1 cellular context compared by ENCODE assay signal in genomic region chr15:78873796-78874761, GRCh38.
TF ChIP-seq lines count a peak whose summit lies in the region.

No MANE protein-coding gene starts in this region.

TF ChIP-seq in HepG2, 621 proteins besides CTCF, POLR2A, EP300 and RAD21 (continued from another document):
- peak; percentile 83; the same call in 1 of the 2 replicates for TF ChIP-seq GZF1 (CRISPR knock-in tag; IDR thresholded peaks at IDR 0.05)
- no peak for TF ChIP-seq MXI1 (IDR thresholded peaks at IDR 0.05; ENCODE audit: borderline replicate concordance, low read depth, low read length)
- TF ChIP-seq CENPT (CRISPR knock-in tag; IDR thresholded peaks at IDR 0.05; ENCODE audit: low read depth), result no peak
- TF ChIP-seq ZNF431 (CRISPR knock-in tag; IDR thresholded peaks at IDR 0.05; ENCODE audit: borderline replicate concordance, low read depth), result 0 out of 2 replicates have a peak, but pooled peaks have one; percentile 5
- no peak for TF ChIP-seq TCF12 (IDR thresholded peaks at IDR 0.05)
- no peak for TF ChIP-seq TCF12 (CRISPR knock-in tag; IDR thresholded peaks at IDR 0.05)
- no peak for TF ChIP-seq ZNF253 (CRISPR knock-in tag; IDR thresholded peaks at IDR 0.05; ENCODE audit: borderline replicate concordance)
- TF ChIP-seq, protein P1, sequence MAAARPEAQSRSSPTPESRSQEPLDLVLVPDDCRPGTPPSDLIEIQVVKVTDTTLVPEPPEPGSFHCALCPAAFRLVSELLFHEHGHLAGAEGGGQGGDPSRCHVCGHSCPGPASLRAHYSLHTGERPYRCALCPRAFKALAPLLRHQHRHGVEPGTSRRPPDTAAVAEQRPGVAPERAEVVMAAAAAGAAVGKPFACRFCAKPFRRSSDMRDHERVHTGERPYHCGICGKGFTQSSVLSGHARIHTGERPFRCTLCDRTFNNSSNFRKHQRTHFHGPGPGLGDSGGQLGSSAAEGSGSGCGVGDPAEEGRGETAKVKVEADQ (CRISPR knock-in tag; IDR thresholded peaks at IDR 0.05; ENCODE audit: borderline replicate concordance), result 0 out of 2 replicates have a peak, but pooled peaks have one; percentile 9
- TF ChIP-seq IRX3 (CRISPR knock-in tag; IDR thresholded peaks at IDR 0.05; ENCODE audit: borderline replicate concordance, low read depth), result no peak
- TF ChIP-seq, protein P2, sequence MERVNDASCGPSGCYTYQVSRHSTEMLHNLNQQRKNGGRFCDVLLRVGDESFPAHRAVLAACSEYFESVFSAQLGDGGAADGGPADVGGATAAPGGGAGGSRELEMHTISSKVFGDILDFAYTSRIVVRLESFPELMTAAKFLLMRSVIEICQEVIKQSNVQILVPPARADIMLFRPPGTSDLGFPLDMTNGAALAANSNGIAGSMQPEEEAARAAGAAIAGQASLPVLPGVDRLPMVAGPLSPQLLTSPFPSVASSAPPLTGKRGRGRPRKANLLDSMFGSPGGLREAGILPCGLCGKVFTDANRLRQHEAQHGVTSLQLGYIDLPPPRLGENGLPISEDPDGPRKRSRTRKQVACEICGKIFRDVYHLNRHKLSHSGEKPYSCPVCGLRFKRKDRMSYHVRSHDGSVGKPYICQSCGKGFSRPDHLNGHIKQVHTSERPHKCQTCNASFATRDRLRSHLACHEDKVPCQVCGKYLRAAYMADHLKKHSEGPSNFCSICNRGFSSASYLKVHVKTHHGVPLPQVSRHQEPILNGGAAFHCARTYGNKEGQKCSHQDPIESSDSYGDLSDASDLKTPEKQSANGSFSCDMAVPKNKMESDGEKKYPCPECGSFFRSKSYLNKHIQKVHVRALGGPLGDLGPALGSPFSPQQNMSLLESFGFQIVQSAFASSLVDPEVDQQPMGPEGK (CRISPR knock-in tag; IDR thresholded peaks at IDR 0.05), result 0 out of 2 replicates have a peak, but pooled peaks have one; percentile 32
- TF ChIP-seq TCF7L2 (IDR thresholded peaks at IDR 0.05; ENCODE audit: low read depth, low read length), result no peak
- TF ChIP-seq NFIC (IDR thresholded peaks at IDR 0.05; ENCODE audit: low read length), result 0 out of 2 replicates have a peak, but pooled peaks have one; percentile 27
- TF ChIP-seq HDAC1 (CRISPR knock-in tag; IDR thresholded peaks at IDR 0.05), result 0 out of 2 replicates have a peak, but pooled peaks have one; percentile 7
- TF ChIP-seq TIGD3 (CRISPR knock-in tag; IDR thresholded peaks at IDR 0.05; ENCODE audit: borderline replicate concordance), result 0 out of 2 replicates have a peak, but pooled peaks have one; percentile 27
- TF ChIP-seq FOXP1 (IDR thresholded peaks at IDR 0.05), result no peak
- TF ChIP-seq FOXP1 (CRISPR knock-in tag; IDR thresholded peaks at IDR 0.05), result 0 out of 2 replicates have a peak, but pooled peaks have one; percentile 2
- TF ChIP-seq ZNF672 (CRISPR knock-in tag; IDR thresholded peaks at IDR 0.05), result no peak
- TF ChIP-seq ZFP1 (CRISPR knock-in tag; IDR thresholded peaks at IDR 0.05), result peak; percentile 7; the same call in 1 of the 2 replicates
- TF ChIP-seq ZBTB7B (CRISPR knock-in tag; IDR thresholded peaks at IDR 0.05), result 0 out of 2 replicates have a peak, but pooled peaks have one; percentile 5
- TF ChIP-seq XBP1 (CRISPR knock-in tag; IDR thresholded peaks at IDR 0.05), result no peak
- TF ChIP-seq, protein P3, sequence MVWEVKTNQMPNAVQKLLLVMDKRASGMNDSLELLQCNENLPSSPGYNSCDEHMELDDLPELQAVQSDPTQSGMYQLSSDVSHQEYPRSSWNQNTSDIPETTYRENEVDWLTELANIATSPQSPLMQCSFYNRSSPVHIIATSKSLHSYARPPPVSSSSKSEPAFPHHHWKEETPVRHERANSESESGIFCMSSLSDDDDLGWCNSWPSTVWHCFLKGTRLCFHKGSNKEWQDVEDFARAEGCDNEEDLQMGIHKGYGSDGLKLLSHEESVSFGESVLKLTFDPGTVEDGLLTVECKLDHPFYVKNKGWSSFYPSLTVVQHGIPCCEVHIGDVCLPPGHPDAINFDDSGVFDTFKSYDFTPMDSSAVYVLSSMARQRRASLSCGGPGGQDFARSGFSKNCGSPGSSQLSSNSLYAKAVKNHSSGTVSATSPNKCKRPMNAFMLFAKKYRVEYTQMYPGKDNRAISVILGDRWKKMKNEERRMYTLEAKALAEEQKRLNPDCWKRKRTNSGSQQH (CRISPR knock-in tag; IDR thresholded peaks at IDR 0.05; ENCODE audit: low read depth), result no peak
- TF ChIP-seq ZNF280D (CRISPR knock-in tag; IDR thresholded peaks at IDR 0.05), result 0 out of 2 replicates have a peak, but pooled peaks have one; percentile 34
- no peak for TF ChIP-seq PHB2 (IDR thresholded peaks at IDR 0.05; ENCODE audit: partially characterized antibody)
- peak; percentile 3 for TF ChIP-seq SAP130 (CRISPR knock-in tag; IDR thresholded peaks at IDR 0.05; ENCODE audit: low read depth)
- TF ChIP-seq ZNF558 (CRISPR knock-in tag; IDR thresholded peaks at IDR 0.05; ENCODE audit: borderline replicate concordance), result 0 out of 2 replicates have a peak, but pooled peaks have one; percentile 10
- TF ChIP-seq ZNF782 (CRISPR knock-in tag; IDR thresholded peaks at IDR 0.05; ENCODE audit: borderline replicate concordance), result no peak
